Comparison of ENCODE assay signal across 13 cellular contexts in genomic region chr1:24828887-24829192, GRCh38.
A peak's percentile ranks its signal among the peaks of the same experiment; 100 is the strongest.
DNase-seq lines count a peak whose midpoint lies in the region; ATAC-seq and TF ChIP-seq lines count a peak whose summit lies in the region.
"Had no signal": no experiment of that assay in that cellular context is flagged by ENCODE, and none has a peak within 500 bp of the region (broad histone marks: within the 10 kb centered on the region; RNA-seq: fewer than 3 reads in every experiment).

No MANE protein-coding gene starts in this region.

- H3K4me2 ChIP-seq in GM23338, result no peak overlapping the region

- TF ChIP-seq CTCF in A673 (conservative IDR thresholded peaks at IDR 0.05; ENCODE audit: low read depth, low read length) (no peak), GM23338 (conservative IDR thresholded peaks at IDR 0.05; ENCODE audit: low read depth in 2 of 2) (no peak), colonic mucosa (IDR thresholded peaks at IDR 0.05) (no peak)

- CTCF ChIA-PET in A673 (lab: Charles Lee), result interaction anchor here (1.0 to 1.5 kb wide), 2 partner anchors 84 to 140 kb away, joined by 3 to 4 read pairs; partner anchors contain the start of gene CLIC4

- peaks cover 50% of the 10 kb centered on the region for H4K20me1 ChIP-seq in GM23338 (replicated peaks; ENCODE audit: insufficient read depth)

- H3K9me2 ChIP-seq in GM23338 (ENCODE audit: insufficient read depth), result no peaks in the 10 kb centered on the region

- TSS peak; percentile 15 for BruUV-seq in A673 (replicated peaks; lab: Mats Ljungman, UMichigan)

- H3K27ac Mint-ChIP-seq in GM23338, result no peak overlapping the region
- H3K27ac Mint-ChIP-seq: natural killer cell treated with Interleukin-12 subunit alpha and Interleukin-12 subunit beta and Interleukin-15 and Interleukin-18, amount 100 ng/mL, for 72 hours had no signal

- ATAC-seq in GM23338, result no peak
- no peak for ATAC-seq in GM19397 (IDR thresholded peaks at IDR 0.05; ENCODE audit: unreplicated experiment)
- ATAC-seq: foreskin keratinocyte; natural killer cell treated with Interleukin-12 subunit alpha and Interleukin-12 subunit beta and Interleukin-15 and Interleukin-18, amount 100 ng/mL, for 72 hours had no signal

- no peaks in the 10 kb centered on the region for H3K9me3 ChIP-seq in A673 (ENCODE audit: low read depth, low read length, poor library complexity, severe bottlenecking)
- no peaks in the 10 kb centered on the region for H3K9me3 ChIP-seq in colonic mucosa

- POLR2A ChIA-PET in A673 (lab: Charles Lee; ENCODE audit: low non-redundant PET), result interaction anchor here (0.5 kb wide), 1 partner anchor 340 kb away, joined by 3 read pairs; no protein-coding TSS in a partner anchor

- DNase-seq in A673 (ENCODE audit: low spot score) (peak; percentile 54), GM23338 (ENCODE audit: low spot score) (peak; percentile 16), NCI-H2227 treated with DMSO at 0.1 percent for 48 hours (lab: John Stamatoyannopoulos, UW) (peak; percentile 53), left kidney (ENCODE audit: low read depth, low spot score) (peak; percentile 57), SIG-M5 treated with dmso at 0.1 percent for 504 hours (lab: John Stamatoyannopoulos, UW; ENCODE audit: unreplicated experiment) (no peak), colonic mucosa (no peak)
- DNase-seq in central memory CD4-positive, alpha-beta T cell, result no peak
- DNase-seq: activated CD8-positive, alpha-beta memory T cell treated with anti-CD3 and anti-CD28 coated beads, Interleukin-2, amount 50 U/mL, for 4 hours; foreskin keratinocyte; GF-D8; NCI-H446 treated with DMSO at 0.1 percent for 48 hours had no signal

- no peak overlapping the region for H2AFZ ChIP-seq in GM23338

- H3K9ac ChIP-seq in colonic mucosa (ENCODE audit: low read depth in 2 of 2, low read length in 2 of 2), result no peak overlapping the region

- peaks cover 15% of the 10 kb centered on the region; the same call in 2 of the 3 replicates for H3K36me3 Mint-ChIP-seq in GM23338 (ENCODE audit: low read depth)
- H3K36me3 Mint-ChIP-seq: natural killer cell treated with Interleukin-12 subunit alpha and Interleukin-12 subunit beta and Interleukin-15 and Interleukin-18, amount 100 ng/mL, for 72 hours had no signal

- H3K4me1 ChIP-seq in A673 (ENCODE audit: insufficient read depth, low read length, poor library complexity, severe bottlenecking) (peaks cover 55% of the 10 kb centered on the region), GM23338 (ENCODE audit: insufficient read depth) (no peaks in the 10 kb centered on the region), colonic mucosa (no peaks in the 10 kb centered on the region)
- H3K4me1 ChIP-seq: foreskin keratinocyte had no signal

- intact Hi-C loops in A673 (cut with micrococcal nuclease; ENCODE audit: unreplicated experiment), result no loop called here
- intact Hi-C loops in colonic mucosa (cut with DNase I), result loop anchor here (10.0 kb wide), 1 partner anchor 74 kb away; no protein-coding TSS in a partner anchor

- H3K27me3 ChIP-seq in A673 (replicated peaks; ENCODE audit: insufficient read depth, low read depth, low read length, poor library complexity) (no peaks in the 10 kb centered on the region), GM23338 (ENCODE audit: insufficient read depth) (no peaks in the 10 kb centered on the region), colonic mucosa (no peaks in the 10 kb centered on the region)
- H3K27me3 ChIP-seq: foreskin keratinocyte had no signal

- H3K27me3 Mint-ChIP-seq in GM23338 (ENCODE audit: insufficient read depth, low read depth, poor library complexity), result no peaks in the 10 kb centered on the region
- H3K27me3 Mint-ChIP-seq: natural killer cell treated with Interleukin-12 subunit alpha and Interleukin-12 subunit beta and Interleukin-15 and Interleukin-18, amount 100 ng/mL, for 72 hours had no signal

- no peak overlapping the region for H3K4me3 ChIP-seq in A673 (ENCODE audit: low read depth, low read length, poor library complexity, severe bottlenecking)
- no peak overlapping the region for H3K4me3 ChIP-seq in GM23338
- no peak overlapping the region for H3K4me3 ChIP-seq in colonic mucosa

- H3K79me2 ChIP-seq in GM23338 (replicated peaks; ENCODE audit: insufficient read depth), result peaks cover 79% of the 10 kb centered on the region

- H3K9me3 Mint-ChIP-seq in GM23338, result no peaks in the 10 kb centered on the region; the same call in 2 of the 3 replicates
- H3K9me3 Mint-ChIP-seq: natural killer cell treated with Interleukin-12 subunit alpha and Interleukin-12 subunit beta and Interleukin-15 and Interleukin-18, amount 100 ng/mL, for 72 hours had no signal

- H3F3A ChIP-seq in GM23338 (replicated peaks; ENCODE audit: low read depth), result no peaks in the 10 kb centered on the region

- peaks cover 5% of the 10 kb centered on the region for H3K36me3 ChIP-seq in A673 (ENCODE audit: insufficient read depth, low read length, poor library complexity, severe bottlenecking)
- no peaks in the 10 kb centered on the region for H3K36me3 ChIP-seq in GM23338 (ENCODE audit: insufficient read depth)
- no peaks in the 10 kb centered on the region for H3K36me3 ChIP-seq in colonic mucosa

- H3K27ac ChIP-seq in A673 (ENCODE audit: low read depth, low read length, poor library complexity, severe bottlenecking), result peak overlapping the region; percentile 6
- no peak overlapping the region for H3K27ac ChIP-seq in GM23338 (ENCODE audit: low read depth)
- no peak overlapping the region for H3K27ac ChIP-seq in colonic mucosa

- H3K4me1 Mint-ChIP-seq in GM23338, result peaks cover 13% of the 10 kb centered on the region; the same call in 2 of the 3 replicates

- no peak overlapping the region for H3K4me3 Mint-ChIP-seq in GM23338
- H3K4me3 Mint-ChIP-seq: natural killer cell treated with Interleukin-12 subunit alpha and Interleukin-12 subunit beta and Interleukin-15 and Interleukin-18, amount 100 ng/mL, for 72 hours had no signal

TF ChIP-seq in GM23338, 12 proteins besides CTCF, POLR2A, EP300 and RAD21 (continues in another document):
- no peak for TF ChIP-seq ZNF462 (CRISPR knock-in tag; IDR thresholded peaks at IDR 0.05)
- no peak for TF ChIP-seq CREB1 (CRISPR knock-in tag; IDR thresholded peaks at IDR 0.05; ENCODE audit: low read depth)

Comparison
In these comparisons a context has a peak if more than half of its experiments do, and no peak if none do; other contexts are left out.
1. DNase-seq: peak in A673 (single experiment), GM23338 (single experiment), NCI-H2227 treated with DMSO at 0.1 percent for 48 hours (single experiment) and left kidney (single experiment); none in central memory CD4-positive, alpha-beta T cell (single experiment), SIG-M5 treated with dmso at 0.1 percent for 504 hours (single experiment) and colonic mucosa (single experiment).